8 cellular contexts compared by ENCODE assay signal in the genomic region with DNA sequence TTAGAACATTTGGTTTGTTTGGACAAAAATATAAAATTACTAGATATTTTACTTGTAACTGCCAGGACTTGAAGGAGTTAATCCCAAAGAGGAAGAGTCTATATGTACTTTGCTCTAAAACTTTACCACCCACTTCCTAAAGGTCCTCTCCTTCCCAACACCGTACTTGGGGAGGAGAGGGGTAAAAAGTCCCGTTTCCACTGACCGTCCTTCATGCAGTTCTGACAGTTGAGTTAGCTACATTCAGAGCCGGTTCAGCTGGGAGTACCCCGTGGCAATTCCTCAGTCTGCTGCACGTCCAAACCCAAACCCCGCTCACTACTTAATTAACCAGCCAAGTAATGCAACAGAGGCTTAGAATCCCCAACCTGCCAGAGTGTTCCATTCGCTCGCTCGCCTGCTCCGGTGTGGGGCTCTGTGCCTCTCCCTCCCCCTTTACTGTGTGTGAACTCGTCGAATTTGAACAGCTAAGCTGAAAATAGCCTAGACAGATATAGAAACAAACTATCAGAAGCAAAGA.
DNase-seq lines count a peak whose midpoint lies in the region; ATAC-seq and TF ChIP-seq lines count a peak whose summit lies in the region.

No MANE protein-coding gene starts in this region.

- peaks cover 35% of the 10 kb centered on the region for H3K79me2 ChIP-seq in neural cell (replicated peaks; ENCODE audit: insufficient read depth, low read length)

- H3K9me2 ChIP-seq in neural cell (ENCODE audit: insufficient read depth, low read length), result no peaks in the 10 kb centered on the region

- H2AFZ ChIP-seq in neural cell (ENCODE audit: low read depth, low read length), result no peak overlapping the region

- no peaks in the 10 kb centered on the region for H4K20me1 ChIP-seq in neural cell (ENCODE audit: insufficient read depth)

- H3K36me3 ChIP-seq in neural cell (ENCODE audit: insufficient read depth, low read length) (no peaks in the 10 kb centered on the region), upper lobe of right lung (no peaks in the 10 kb centered on the region)

- H3K4me2 ChIP-seq in neural cell (ENCODE audit: low read length), result peak overlapping the region; percentile 88

- peak overlapping the region; percentile 51 for H3K9ac ChIP-seq in neural cell (ENCODE audit: low read length)

- H3F3A ChIP-seq in neural cell (ENCODE audit: insufficient read depth, low read length, poor library complexity, severe bottlenecking), result no peaks in the 10 kb centered on the region

- TF ChIP-seq EP300 in neural cell (conservative IDR thresholded peaks at IDR 0.05; ENCODE audit: poor library complexity, severe bottlenecking), result no peak

- TF ChIP-seq CTCF in fibroblast of mammary gland (conservative IDR thresholded peaks at IDR 0.05; ENCODE audit: control insufficient read depth, insufficient read depth, low read depth, low read length), result no peak
- no peak for TF ChIP-seq CTCF in neural cell (IDR thresholded peaks at IDR 0.05; ENCODE audit: poor library complexity, severe bottlenecking)
- TF ChIP-seq CTCF in upper lobe of right lung (IDR thresholded peaks at IDR 0.05), result no peak

- peak; percentile 12 for DNase-seq in LoVo (ENCODE audit: low spot score)
- DNase-seq in activated T-cell treated with anti-CD3 and anti-CD28 coated beads for 4 hours, result peak; percentile 38
- DNase-seq in fibroblast of mammary gland (ENCODE audit: low read depth), result peak; percentile 63
- no peak for DNase-seq in upper lobe of right lung

- ATAC-seq in upper lobe of right lung (peak; percentile 40), GM21390 (IDR thresholded peaks at IDR 0.05; ENCODE audit: unreplicated experiment) (no peak), HG03469 (IDR thresholded peaks at IDR 0.05; ENCODE audit: unreplicated experiment) (no peak)

- H3K9me3 ChIP-seq in neural cell (ENCODE audit: low read length) (no peaks in the 10 kb centered on the region), upper lobe of right lung (no peaks in the 10 kb centered on the region)

- intact Hi-C loops in upper lobe of right lung (cut with DNase I), result no loop called here

- H3K27me3 ChIP-seq in neural cell (ENCODE audit: insufficient read depth, low read depth, low read length) (peaks cover 7% of the 10 kb centered on the region), upper lobe of right lung (no peaks in the 10 kb centered on the region)

- no peak overlapping the region for H3K27ac ChIP-seq in neural cell (ENCODE audit: low read length)
- peak overlapping the region; percentile 88 for H3K27ac ChIP-seq in upper lobe of right lung

- no peak for TF ChIP-seq RAD21 in neural cell (conservative IDR thresholded peaks at IDR 0.05)

- peak overlapping the region; percentile 59 for H3K4me3 ChIP-seq in GM08714 (ENCODE audit: low read length)
- peak overlapping the region; percentile 77 for H3K4me3 ChIP-seq in fibroblast of mammary gland (ENCODE audit: control insufficient read depth, low read depth, low read length)
- peak overlapping the region; percentile 71 for H3K4me3 ChIP-seq in neural cell (ENCODE audit: low read length)
- H3K4me3 ChIP-seq in upper lobe of right lung, result peak overlapping the region; percentile 66

- H3K4me1 ChIP-seq in upper lobe of right lung, result peaks cover 46% of the 10 kb centered on the region

TF ChIP-seq in neural cell, 6 proteins besides CTCF, POLR2A, EP300 and RAD21:
- TF ChIP-seq POLR2AphosphoS5 (IDR thresholded peaks at IDR 0.05), result no peak
- TF ChIP-seq, protein P1, sequence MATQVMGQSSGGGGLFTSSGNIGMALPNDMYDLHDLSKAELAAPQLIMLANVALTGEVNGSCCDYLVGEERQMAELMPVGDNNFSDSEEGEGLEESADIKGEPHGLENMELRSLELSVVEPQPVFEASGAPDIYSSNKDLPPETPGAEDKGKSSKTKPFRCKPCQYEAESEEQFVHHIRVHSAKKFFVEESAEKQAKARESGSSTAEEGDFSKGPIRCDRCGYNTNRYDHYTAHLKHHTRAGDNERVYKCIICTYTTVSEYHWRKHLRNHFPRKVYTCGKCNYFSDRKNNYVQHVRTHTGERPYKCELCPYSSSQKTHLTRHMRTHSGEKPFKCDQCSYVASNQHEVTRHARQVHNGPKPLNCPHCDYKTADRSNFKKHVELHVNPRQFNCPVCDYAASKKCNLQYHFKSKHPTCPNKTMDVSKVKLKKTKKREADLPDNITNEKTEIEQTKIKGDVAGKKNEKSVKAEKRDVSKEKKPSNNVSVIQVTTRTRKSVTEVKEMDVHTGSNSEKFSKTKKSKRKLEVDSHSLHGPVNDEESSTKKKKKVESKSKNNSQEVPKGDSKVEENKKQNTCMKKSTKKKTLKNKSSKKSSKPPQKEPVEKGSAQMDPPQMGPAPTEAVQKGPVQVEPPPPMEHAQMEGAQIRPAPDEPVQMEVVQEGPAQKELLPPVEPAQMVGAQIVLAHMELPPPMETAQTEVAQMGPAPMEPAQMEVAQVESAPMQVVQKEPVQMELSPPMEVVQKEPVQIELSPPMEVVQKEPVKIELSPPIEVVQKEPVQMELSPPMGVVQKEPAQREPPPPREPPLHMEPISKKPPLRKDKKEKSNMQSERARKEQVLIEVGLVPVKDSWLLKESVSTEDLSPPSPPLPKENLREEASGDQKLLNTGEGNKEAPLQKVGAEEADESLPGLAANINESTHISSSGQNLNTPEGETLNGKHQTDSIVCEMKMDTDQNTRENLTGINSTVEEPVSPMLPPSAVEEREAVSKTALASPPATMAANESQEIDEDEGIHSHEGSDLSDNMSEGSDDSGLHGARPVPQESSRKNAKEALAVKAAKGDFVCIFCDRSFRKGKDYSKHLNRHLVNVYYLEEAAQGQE (IDR thresholded peaks at IDR 0.05; ENCODE audit: borderline replicate concordance), result no peak
- no peak for TF ChIP-seq MXI1 (conservative IDR thresholded peaks at IDR 0.05; ENCODE audit: poor library complexity, severe bottlenecking)
- no peak for TF ChIP-seq TAF1 (IDR thresholded peaks at IDR 0.05; ENCODE audit: low read depth)
- no peak for TF ChIP-seq EZH2 (IDR thresholded peaks at IDR 0.05; ENCODE audit: borderline replicate concordance, insufficient read depth, low read length, poor library complexity, severe bottlenecking)
- no peak for TF ChIP-seq SMC3 (conservative IDR thresholded peaks at IDR 0.05; ENCODE audit: poor library complexity)
